25 cellular contexts compared by ENCODE assay signal in the genomic region with DNA sequence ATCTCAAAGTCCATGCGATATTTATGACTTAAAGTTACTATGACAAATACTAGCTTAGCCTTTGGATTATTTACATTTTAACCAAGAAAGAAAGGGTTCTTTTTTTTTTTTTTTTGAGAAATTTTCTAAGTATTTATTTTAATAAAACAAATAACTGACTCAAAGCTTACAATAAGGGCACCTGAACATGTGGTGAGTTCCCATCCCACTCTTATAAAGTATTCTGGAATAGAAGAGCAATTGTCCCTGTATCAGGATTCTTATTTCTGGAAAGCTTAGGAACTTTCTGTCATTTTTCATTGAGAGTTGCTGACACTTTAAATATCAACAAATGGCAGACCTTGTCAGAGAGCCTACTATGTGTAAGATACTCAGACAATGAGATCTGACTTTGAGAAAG.
"Had no signal": no experiment of that assay in that cellular context is flagged by ENCODE, and none has a peak within 500 bp of the region (broad histone marks: within the 10 kb centered on the region; RNA-seq: fewer than 3 reads in every experiment).

No MANE protein-coding gene starts in this region.

- H3K4me2 ChIP-seq: hepatocyte, neural progenitor cell had no signal

- H3K9me3 ChIP-seq: lower lobe of right lung, neutrophil, right atrium auricular region, right lobe of liver, stomach, testis, thyroid gland, transverse colon, upper lobe of left lung, vagina had no signal

- DNase-seq: kidney; left colon; left lung; lower lobe of right lung; mammary epithelial cell; mesenchymal stem cell; naive thymus-derived CD8-positive, alpha-beta T cell; occipital lobe; right lobe of liver; stimulated activated CD4-positive, alpha-beta T cell treated with anti-CD3 and anti-CD28 coated beads, Interleukin-12 subunit alpha, Interleukin-12 subunit beta, amount 100 ng/mL, for 4 hours; stimulated activated CD4-positive, alpha-beta T cell treated with anti-CD3 and anti-CD28 coated beads, Interleukin-15, amount 100 ng/mL, for 24 hours; stimulated activated CD4-positive, alpha-beta T cell treated with anti-CD3 and anti-CD28 coated beads, Interleukin-2, amount 100 ng/mL, for 24 hours; stimulated activated CD4-positive, alpha-beta T cell treated with anti-CD3 and anti-CD28 coated beads, Interleukin-4, amount 100 ng/mL, for 1 hour; stimulated activated naive B cell treated with anti-CD40 and anti-IgM and Interleukin-4, amounts not matched to agents 10 μg/mL and 1 μg/mL and 100 μg/mL, for 72 hours; stimulated activated naive CD8-positive, alpha-beta T cell treated with anti-CD3 and anti-CD28 coated beads, Interleukin-15, Interleukin-2, amounts not matched to agents 100 U/mL and 50 U/mL, for 24 hours; stomach; testis; thyroid gland; transverse colon; upper lobe of left lung had no signal

- H3K27ac ChIP-seq: hepatocyte, left lung, lower lobe of right lung, neural progenitor cell, neutrophil, right atrium auricular region, right lobe of liver, stomach, testis, thyroid gland, transverse colon, upper lobe of left lung, vagina had no signal

- H3K79me2 ChIP-seq: hepatocyte had no signal

- ATAC-seq: left colon; left lung; lower lobe of right lung; naive thymus-derived CD8-positive, alpha-beta T cell; right lobe of liver; stimulated activated naive B cell treated with anti-CD40 and anti-IgM and Interleukin-4, amounts not matched to agents 10 μg/mL and 1 μg/mL and 100 μg/mL, for 72 hours; stimulated activated naive CD8-positive, alpha-beta T cell treated with anti-CD3 and anti-CD28 coated beads, Interleukin-15, Interleukin-2, amounts not matched to agents 100 U/mL and 50 U/mL, for 24 hours had no signal

- H2AFZ ChIP-seq: hepatocyte, neural progenitor cell had no signal

- H3K27me3 ChIP-seq: hepatocyte, left lung, neural progenitor cell, neutrophil, right atrium auricular region, right lobe of liver, stomach, testis, thyroid gland, transverse colon, upper lobe of left lung, vagina had no signal

- H3K4me1 ChIP-seq: lower lobe of right lung, neural progenitor cell, right atrium auricular region, right lobe of liver, stomach, testis, transverse colon, upper lobe of left lung, vagina had no signal

- H3K36me3 ChIP-seq: left lung, lower lobe of right lung, neural progenitor cell, neutrophil, right atrium auricular region, right lobe of liver, stomach, thyroid gland, transverse colon, upper lobe of left lung, vagina had no signal

- H3K9ac ChIP-seq: neural progenitor cell had no signal

- H3K4me3 ChIP-seq: hepatocyte, left lung, lower lobe of right lung, neural progenitor cell, right atrium auricular region, right lobe of liver, stomach, testis, thyroid gland, transverse colon, upper lobe of left lung, vagina had no signal
